ENCODE assay signal across 8 cellular contexts in the genomic region with DNA sequence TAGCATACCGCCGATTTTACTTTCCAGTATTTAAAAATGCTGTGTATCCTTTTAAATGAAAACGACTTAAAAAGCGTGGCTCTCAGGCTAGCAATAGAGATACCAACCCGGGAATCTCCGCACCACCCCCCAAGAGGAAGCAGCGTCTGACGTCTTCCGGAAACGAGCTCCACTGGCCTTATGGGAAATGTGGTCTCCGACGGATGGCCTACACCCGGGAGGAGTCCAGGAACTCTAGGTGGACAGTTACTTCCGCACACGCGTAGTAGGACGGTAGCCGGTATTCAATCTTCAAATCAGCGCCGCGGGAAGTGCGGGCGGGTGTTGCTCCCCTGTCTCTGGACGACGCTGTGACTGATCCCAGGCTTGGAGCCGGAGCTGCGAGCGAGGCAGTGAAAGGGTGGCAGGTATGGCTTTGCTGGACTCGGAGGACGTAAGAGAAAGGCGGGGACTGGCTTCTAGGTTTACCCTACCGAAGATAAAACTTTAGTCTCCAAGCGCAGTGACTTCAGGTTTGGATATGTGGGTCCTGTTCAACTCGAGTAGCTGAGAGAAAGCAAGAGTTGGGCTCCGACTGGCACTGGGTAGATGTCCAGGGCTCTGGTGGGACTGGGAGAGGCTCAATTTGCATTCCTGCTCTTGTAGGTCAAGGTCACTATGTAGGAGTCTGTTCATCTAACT. TPM values are rescaled to one million over a fixed set of nuclear protein-coding genes. Genes with fewer than 3 reads are reported as not detected.
DNase-seq lines count a peak whose midpoint lies in the region; ATAC-seq, FAIRE-seq and TF ChIP-seq lines count a peak whose summit lies in the region.

Gene ZNF684, plus strand, starts transcription at position 257 of the 681 bp plus-strand sequence. CDS start 1,530 bp downstream, outside the sequence.

- no peaks in the 10 kb centered on the region for H3K36me3 ChIP-seq in iPS-15b (ENCODE audit: control insufficient read depth, insufficient read depth, low read length)

- H3K9me3 Mint-ChIP-seq in brain: peaks cover 0 to 11% (median under 1%) of the 10 kb centered on the region in 5 experiments

- H3K27ac Mint-ChIP-seq in brain: peak within 1 kb of the TSS; percentile 87 to 97 (median 95)

- no peak for TF ChIP-seq CTCF in brain (conservative IDR thresholded peaks at IDR 0.05)

- H3K4me3 Mint-ChIP-seq in brain: peak within 1 kb of the TSS; percentile 92 to 99 (median 98)

- H3K4me3 ChIP-seq in iPS-15b (ENCODE audit: low read depth, low read length) (peak within 1 kb of the TSS; percentile 88), skeletal muscle cell (ENCODE audit: low read depth, low read length) (peak within 1 kb of the TSS; percentile 78)

- H3K4me1 ChIP-seq in iPS-15b (ENCODE audit: control insufficient read depth, insufficient read depth, low read length): no peaks in the 10 kb centered on the region

- DNase-seq in 8988T (peak; percentile 43), NCI-H2107 (lab: John Stamatoyannopoulos, UW) (peak; percentile 77), skeletal muscle cell (ENCODE audit: low read depth) (peak; percentile 76)

- H3K27me3 ChIP-seq in iPS-15b (ENCODE audit: control insufficient read depth, insufficient read depth, low read length): no peaks in the 10 kb centered on the region

- ATAC-seq in GM18520 (IDR thresholded peaks at IDR 0.05; ENCODE audit: unreplicated experiment) (peak; percentile 86), HG03060 (IDR thresholded peaks at IDR 0.05; ENCODE audit: low read depth, unreplicated experiment) (peak; percentile 79)

- H3K9me3 ChIP-seq in iPS-15b (ENCODE audit: control insufficient read depth, insufficient read depth, low read length): no peaks in the 10 kb centered on the region

- peaks cover 15% of the 10 kb centered on the region for H3K36me3 Mint-ChIP-seq in brain

- peaks cover 29% of the 10 kb centered on the region for H3K4me1 Mint-ChIP-seq in brain

- H3K9ac ChIP-seq in iPS-15b (ENCODE audit: low read depth, low read length): peak within 1 kb of the TSS; percentile 83

- peaks cover 13% of the 10 kb centered on the region for H3K27me3 Mint-ChIP-seq in brain

- peak; percentile 95 for FAIRE-seq in TTC549 (lab: Jason Lieb, UNC)

RNA-seq across cellular contexts. Expression of gene ZNF684, which starts in this region (rescaled TPM):
- polyA plus RNA-seq in brain (ENCODE audit: insufficient read depth, low read depth, low replicate concordance): 0.59 TPM

Comparison
In these comparisons a context has a peak if more than half of its experiments do, and no peak if none do; other contexts are left out.
1. Peak in every context shown above with its lines: DNase-seq, ATAC-seq and H3K4me3 ChIP-seq.